In the genomic region with DNA sequence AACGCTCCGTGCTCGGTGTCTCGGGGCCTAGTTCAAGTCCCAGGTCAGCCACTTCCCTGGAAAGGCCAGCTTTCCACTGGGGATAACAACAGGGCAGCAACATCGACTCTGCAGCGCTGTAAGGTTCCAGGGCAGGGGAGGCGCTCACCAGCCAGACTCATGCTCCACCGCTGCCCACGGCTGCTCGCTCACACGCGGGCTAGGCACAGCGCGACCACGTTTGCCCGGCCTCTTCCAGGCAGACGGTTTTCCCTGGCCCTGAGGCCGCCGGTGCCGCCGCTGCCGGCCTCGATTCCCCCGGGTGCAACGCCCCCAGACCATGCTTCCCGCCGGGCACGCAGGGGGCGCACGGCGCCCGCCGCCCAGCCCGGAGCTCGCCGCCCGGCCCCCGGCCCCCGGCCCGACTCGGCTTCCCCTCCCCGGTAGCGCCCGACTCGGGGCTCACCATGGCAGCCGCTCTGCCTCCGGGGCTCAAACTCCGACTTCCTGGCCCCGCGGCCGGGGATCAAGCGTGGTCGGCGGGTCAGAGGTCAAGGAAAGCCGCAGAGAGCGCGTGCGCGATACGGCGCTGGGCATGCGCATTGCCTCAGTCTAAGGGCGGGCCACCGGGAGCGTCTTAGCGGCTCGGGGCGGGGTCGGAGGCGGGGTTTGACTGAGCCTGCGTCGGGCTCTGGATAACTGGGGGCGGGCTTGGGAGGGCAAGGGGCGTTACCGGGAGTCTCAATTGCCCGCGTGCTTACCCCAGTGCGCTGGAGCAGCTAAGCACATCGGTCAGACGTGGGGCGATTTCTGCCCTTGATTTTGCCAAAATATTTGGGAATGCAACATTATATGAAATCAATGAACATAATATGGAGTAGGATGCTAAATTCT, we compare ENCODE assay signal across 8 cellular contexts. TPM values are rescaled to one million over a fixed set of nuclear protein-coding genes. Genes with fewer than 3 reads are reported as not detected.
DNase-seq lines count a peak whose midpoint lies in the region; ATAC-seq, FAIRE-seq and TF ChIP-seq lines count a peak whose summit lies in the region.

A gene (minus strand): TSS at position 535 of the 873 bp plus-strand sequence. CDS start 87 bp downstream, at position 448.

- no peak for TF ChIP-seq CTCF in GM12864 (IDR thresholded peaks at IDR 0.05; ENCODE audit: low read depth, low read length, missing control alignments)
- no peak for TF ChIP-seq CTCF in pancreas (IDR thresholded peaks at IDR 0.05)
- TF ChIP-seq CTCF in thyroid gland (IDR thresholded peaks at IDR 0.05) = no peak

- H3K27ac ChIP-seq in pancreas = peak within 1 kb of the TSS; percentile 40 to 84 (median 56)
- H3K27ac ChIP-seq in thyroid gland = peak within 1 kb of the TSS in 2 of 3 donors; percentile 43 to 69

- H3K9me3 Mint-ChIP-seq in activated naive CD8-positive, alpha-beta T cell (ENCODE audit: low read depth) = no peaks in the 10 kb centered on the region

- no peaks in the 10 kb centered on the region for H3K36me3 Mint-ChIP-seq in activated naive CD8-positive, alpha-beta T cell

- H3K27me3 ChIP-seq in pancreas (no peaks in the 10 kb centered on the region), thyroid gland (no peaks in the 10 kb centered on the region)

- 0 to 1% methylated on average over 53 to 81 of the region's 81 CpGs for WGBS in pancreas, 2 donors
- WGBS in thyroid gland, 2 donors = 0% methylated on average over 12 to 13 of the region's 81 CpGs

- H3K36me3 ChIP-seq in pancreas = no peaks in the 10 kb centered on the region
- H3K36me3 ChIP-seq in thyroid gland = no peaks in the 10 kb centered on the region

- ATAC-seq in HG02678 (IDR thresholded peaks at IDR 0.05; ENCODE audit: unreplicated experiment) = peak; percentile 91
- peak; percentile 94 for ATAC-seq in Right ventricle myocardium inferior
- peak; percentile 94 to 96 (median 94) for ATAC-seq in pancreas

- FAIRE-seq in pancreas (lab: Jason Lieb, UNC) = no peak

- DNase-seq in GM12864 (ENCODE audit: low read depth) (peak; percentile 83), NCI-H1105 treated with DMSO at 0.1 percent for 48 hours (lab: John Stamatoyannopoulos, UW) (peak; percentile 81), SKM-1 treated with dmso at 0.1 percent for 144 hours (lab: John Stamatoyannopoulos, UW; ENCODE audit: unreplicated experiment) (peak; percentile 93), Right ventricle myocardium inferior (ENCODE audit: missing footprints) (peak; percentile 97), pancreas (peak; percentile 94 to 99 (median 97)), thyroid gland (peak; percentile 98)

- H3K4me1 Mint-ChIP-seq in activated naive CD8-positive, alpha-beta T cell (ENCODE audit: low read depth) = peaks cover 28% of the 10 kb centered on the region

- H3K4me3 Mint-ChIP-seq in activated naive CD8-positive, alpha-beta T cell = peak within 1 kb of the TSS; percentile 95

- no peaks in the 10 kb centered on the region for H3K27me3 Mint-ChIP-seq in activated naive CD8-positive, alpha-beta T cell

- H3K4me1 ChIP-seq in pancreas (peaks cover 2 to 22% (median 5%) of the 10 kb centered on the region in 3 donors), thyroid gland (peaks cover 9 to 17% of the 10 kb centered on the region in 2 donors)

- H3K27ac Mint-ChIP-seq in activated naive CD8-positive, alpha-beta T cell = peak within 1 kb of the TSS; percentile 94

- H3K9me3 ChIP-seq in pancreas (no peaks in the 10 kb centered on the region), thyroid gland (no peaks in the 10 kb centered on the region)

- peak in 1 of 2 donors; percentile 47 for TF ChIP-seq POLR2A in thyroid gland (IDR thresholded peaks at IDR 0.05)

- intact Hi-C loops in Right ventricle myocardium inferior (cut with DNase I) = no loop called here
- intact Hi-C loops in pancreas (cut with DNase I) = no loop called here
- intact Hi-C loops in thyroid gland (cut with DNase I) = no loop called here

- H3K4me3 ChIP-seq in GM12864 (ENCODE audit: low read depth, low read length) (peak within 1 kb of the TSS; percentile 100), pancreas (peak within 1 kb of the TSS; percentile 63 to 98 (median 81)), thyroid gland (replicated peaks in 1 of 3) (peak within 1 kb of the TSS; percentile 14 to 88 (median 68))

RNA-seq across cellular contexts. Expression of the gene that starts here (rescaled TPM):
- total RNA-seq in Right ventricle myocardium inferior (73.4 TPM), pancreas (10 to 100 TPM; 12.2 to 29.6 (median 22.7) TPM), thyroid gland (10 to 100 TPM in 3 of 4 donors, 1 to 10 TPM in 1; 5.6 to 60.2 (median 27.3) TPM)
- 100 to 1,000 TPM in 1 of 2 donors, 10 to 100 TPM in 1; 69.6 to 106 TPM for polyA plus RNA-seq in pancreas

Comparison
In these comparisons a context has a peak if more than half of its experiments do, and no peak if none do; other contexts are left out.
1. Peak in every context shown above with its lines: DNase-seq, ATAC-seq, H3K4me3 ChIP-seq and H3K27ac ChIP-seq.